ENCODE assay signal across 23 cellular contexts in the genomic region with DNA sequence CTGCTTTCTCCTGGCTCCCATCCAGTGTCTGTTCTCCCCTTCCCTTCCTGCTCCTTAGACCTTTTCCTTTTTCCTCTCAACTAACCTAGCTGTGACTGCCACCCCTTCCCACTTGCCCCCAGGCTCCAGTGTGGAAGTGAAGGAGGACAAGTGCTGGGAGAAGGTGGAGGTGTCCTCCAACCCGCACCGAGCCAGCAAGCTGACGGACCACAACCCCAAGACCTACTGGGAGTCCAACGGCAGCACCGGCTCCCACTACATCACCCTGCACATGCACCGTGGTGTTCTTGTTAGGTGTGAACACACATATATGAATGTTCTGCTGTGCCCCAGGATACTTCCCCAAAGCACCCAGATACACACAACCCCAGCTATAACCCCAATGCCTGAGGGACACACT. TPM values are rescaled to one million over a fixed set of nuclear protein-coding genes. Genes with fewer than 3 reads are reported as not detected.
"Had no signal": no experiment of that assay in that cellular context is flagged by ENCODE, and none has a peak within 500 bp of the region (broad histone marks: within the 10 kb centered on the region; RNA-seq: fewer than 3 reads in every experiment).

No MANE protein-coding gene starts in this region.

- H3K36me3 ChIP-seq: colonic mucosa had no signal

- H3K4me1 ChIP-seq: adrenal gland, ascending aorta, colonic mucosa, esophagus squamous epithelium, gastrocnemius medialis, thyroid gland had no signal

- H3K9me3 ChIP-seq: adrenal gland, ascending aorta, colonic mucosa, esophagus squamous epithelium, gastrocnemius medialis, SK-N-SH, thyroid gland had no signal

- H3K4me3 ChIP-seq: adrenal gland, ascending aorta, colonic mucosa, esophagus squamous epithelium, gastrocnemius medialis, thyroid gland had no signal

- DNase-seq: activated CD4-positive, alpha-beta T cell treated with anti-CD3 and anti-CD28 coated beads, Interleukin-2, amount 10 ng/mL, durations not matched to agents 7 days and 5 days; activated CD4-positive, CD25-positive, alpha-beta regulatory T cell treated with anti-CD3 and anti-CD28 coated beads, Interleukin-2, amount 50 U/mL, for 72 hours; activated CD8-positive, alpha-beta memory T cell treated with anti-CD3 and anti-CD28 coated beads, Interleukin-2, amount 50 U/mL, for 48 hours; activated T-cell treated with anti-CD3 and anti-CD28 coated beads, Interleukin-2, amount 50 U/mL, for 72 hours; adrenal gland; central memory CD4-positive, alpha-beta T cell; colonic mucosa; esophagus squamous epithelium; gastrocnemius medialis; hypothalamus; islet precursor cell; left cardiac atrium; occipital lobe; SIG-M5; SK-N-SH; stimulated activated CD4-positive, alpha-beta T cell treated with anti-CD3 and anti-CD28 coated beads, Interleukin-4, amount 100 ng/mL, for 1 hour; substantia nigra; thyroid gland; WERI-Rb-1 had no signal

- H3K27me3 ChIP-seq: adrenal gland, ascending aorta, colonic mucosa, esophagus squamous epithelium, gastrocnemius medialis, thyroid gland had no signal

- FAIRE-seq: TTC549 had no signal

- H3K27ac ChIP-seq: adrenal gland, ascending aorta, colonic mucosa, esophagus squamous epithelium, gastrocnemius medialis, thyroid gland, WERI-Rb-1 had no signal

RNA-seq across cellular contexts. Expression of a gene that starts 42.7 kb away (rescaled TPM):
- total RNA-seq: ascending aorta, myocyte, ureter had no signal
